In the genomic region with DNA sequence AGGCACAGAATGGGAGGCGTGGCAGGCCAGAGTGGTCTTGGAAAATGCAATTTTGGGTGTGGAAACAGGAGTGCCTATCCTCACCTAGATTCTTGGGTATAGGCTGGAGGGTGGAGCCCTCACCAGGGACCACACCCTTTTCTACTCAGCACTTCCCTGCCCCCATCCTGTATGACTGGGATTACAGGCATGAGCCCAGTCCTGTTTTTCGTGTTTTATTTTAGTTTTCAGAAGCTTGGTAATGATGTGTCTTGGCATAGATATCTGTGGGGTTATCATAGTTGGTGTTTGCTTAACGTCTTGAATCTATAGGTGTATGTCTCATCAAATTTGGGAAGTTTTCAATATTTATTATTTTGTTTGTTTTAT, we compare ENCODE assay signal across 18 cellular contexts.
A peak's percentile ranks its signal among the peaks of the same experiment; 100 is the strongest.
DNase-seq lines count a peak whose midpoint lies in the region; ATAC-seq and TF ChIP-seq lines count a peak whose summit lies in the region.
"Had no signal": no experiment of that assay in that cellular context is flagged by ENCODE, and none has a peak within 500 bp of the region (broad histone marks: within the 10 kb centered on the region; RNA-seq: fewer than 3 reads in every experiment).

No MANE protein-coding gene starts in this region.

- H3K9me2 ChIP-seq in PC-9 (ENCODE audit: insufficient read depth): peaks cover 8% of the 10 kb centered on the region; the same call in 1 of the 2 replicates

- H3F3A ChIP-seq in PC-9 (ENCODE audit: insufficient read depth, low read depth): peaks cover 8% of the 10 kb centered on the region

- H3K79me2 ChIP-seq in PC-9 (ENCODE audit: low read depth): no peaks in the 10 kb centered on the region
- H3K79me2 ChIP-seq in trophoblast cell (ENCODE audit: control insufficient read depth, insufficient read depth, low read length, poor library complexity): peaks cover 2% of the 10 kb centered on the region

- no TSS peak for BruUV-seq in PC-9 (replicated peaks; lab: Mats Ljungman, UMichigan)

- H3K18ac ChIP-seq in trophoblast cell (ENCODE audit: low read length): no peak overlapping the region

- no peak for ATAC-seq in HG03139 (IDR thresholded peaks at IDR 0.05; ENCODE audit: unreplicated experiment)
- ATAC-seq: A549 had no signal

- no peak overlapping the region for H2AK5ac ChIP-seq in trophoblast cell (ENCODE audit: low read length)

- no peak overlapping the region for H4K12ac ChIP-seq in trophoblast cell (ENCODE audit: low read depth, low read length)

- H3K9me3 ChIP-seq in HEK293 (ENCODE audit: control insufficient read depth, insufficient read depth, low read depth, low read length) (no peaks in the 10 kb centered on the region), PC-9 (ENCODE audit: insufficient read depth, low read depth) (peaks cover 36% of the 10 kb centered on the region), trophoblast cell (ENCODE audit: insufficient read depth, low read depth, low read length) (peaks cover 4% of the 10 kb centered on the region)
- H3K9me3 ChIP-seq: A549, BE2C had no signal

- H3K4me3 ChIP-seq in HEK293 (ENCODE audit: low read depth, low read length): no peak overlapping the region
- H3K4me3 ChIP-seq in PC-9: no peak overlapping the region
- H3K4me3 ChIP-seq in epithelial cell of esophagus (ENCODE audit: low read length): no peak overlapping the region
- H3K4me3 ChIP-seq in trophoblast cell (ENCODE audit: low read depth, low read length): no peak overlapping the region
- H3K4me3 ChIP-seq: A549, GM23248 had no signal

- H3K36me3 ChIP-seq in HEK293 (ENCODE audit: control insufficient read depth in 2 of 2, insufficient read depth in 1 of 2, low read length in 2 of 2) (no peaks in the 10 kb centered on the region), PC-9 (ENCODE audit: low read depth) (no peaks in the 10 kb centered on the region), trophoblast cell (ENCODE audit: control insufficient read depth in 1 of 2, insufficient read depth in 2 of 2, low read length in 2 of 2) (peaks cover 0 to 1% of the 10 kb centered on the region in 2 experiments)
- H3K36me3 ChIP-seq: BE2C had no signal

- H3K23ac ChIP-seq in trophoblast cell (ENCODE audit: low read length): no peak overlapping the region

- H3K14ac ChIP-seq in trophoblast cell (ENCODE audit: low read length): no peak overlapping the region

- TF ChIP-seq CTCF in HEK293 (tag by site-specific recombination; IDR thresholded peaks at IDR 0.05) (no peak), PC-9 (conservative IDR thresholded peaks at IDR 0.05) (no peak), epithelial cell of esophagus (IDR thresholded peaks at IDR 0.05; ENCODE audit: insufficient read depth, low read depth, low read length, missing control alignments) (no peak)

- no peak overlapping the region for H3K27ac ChIP-seq in HEK293 (ENCODE audit: extremely low read depth, low read depth, low read length)
- peak overlapping the region; percentile 50 for H3K27ac ChIP-seq in PC-9
- H3K27ac ChIP-seq in trophoblast cell (ENCODE audit: low read depth, low read length): no peak overlapping the region
- H3K27ac ChIP-seq: C4-2B, GM23248 had no signal

- no peaks in the 10 kb centered on the region for H3K27me3 ChIP-seq in PC-9 (ENCODE audit: insufficient read depth, low read depth)
- H3K27me3 ChIP-seq in trophoblast cell (ENCODE audit: insufficient read depth, low read length): no peaks in the 10 kb centered on the region
- H3K27me3 ChIP-seq: BE2C had no signal

- POLR2A ChIA-PET in HEK293 (lab: Yijun Ruan, JAX): no interaction called here
- POLR2A ChIA-PET in PC-9 (lab: Charles Lee; ENCODE audit: unreplicated experiment): interaction anchor here (0.5 kb wide), 1 partner anchor 249 kb away, joined by 11 read pairs; no protein-coding TSS in a partner anchor

- DNase-seq in PC-9 (peak; percentile 73 to 86), epithelial cell of esophagus (ENCODE audit: low read depth) (peak; percentile 83), trophoblast cell (peak; percentile 34 to 69), amygdala (lab: John Stamatoyannopoulos, UW) (no peak), NCI-H82 (lab: John Stamatoyannopoulos, UW) (no peak)
- DNase-seq: BE2C; CD4-positive, alpha-beta memory T cell; DMS153; DMS79 treated with DMSO at 0.1 percent for 48 hours; EL; GM23248; H7; HFFc6; KBM-7 had no signal

- H3K79me1 ChIP-seq in trophoblast cell (ENCODE audit: low read length): peaks cover 10% of the 10 kb centered on the region

- H3K4me2 ChIP-seq in PC-9 (peak overlapping the region; percentile 27), trophoblast cell (ENCODE audit: low read length) (no peak overlapping the region)
- H3K4me2 ChIP-seq: A549 had no signal

- H3K9ac ChIP-seq in trophoblast cell (ENCODE audit: low read length): no peak overlapping the region
- H3K9ac ChIP-seq: GM23248 had no signal

- H3K4me1 ChIP-seq in HEK293 (ENCODE audit: control insufficient read depth, insufficient read depth, low read length): no peaks in the 10 kb centered on the region
- peaks cover 83% of the 10 kb centered on the region for H3K4me1 ChIP-seq in PC-9 (replicated peaks; ENCODE audit: insufficient read depth)
- peaks cover 0 to 8% of the 10 kb centered on the region in 2 experiments for H3K4me1 ChIP-seq in trophoblast cell (ENCODE audit: control insufficient read depth in 1 of 2, insufficient read depth in 2 of 2, low read length in 2 of 2)
- H3K4me1 ChIP-seq: BE2C had no signal

- H2BK12ac ChIP-seq in trophoblast cell (ENCODE audit: low read length): no peak overlapping the region

- peak overlapping the region; percentile 40 for H4K91ac ChIP-seq in trophoblast cell (ENCODE audit: low read depth, low read length)

- H2BK5ac ChIP-seq in trophoblast cell (ENCODE audit: low read depth, low read length, poor library complexity): no peak overlapping the region

- no peak overlapping the region for H3K4ac ChIP-seq in trophoblast cell (ENCODE audit: low read depth, low read length)

- CTCF ChIA-PET in HEK293 (lab: Yijun Ruan, JAX) (no interaction called here), PC-9 (lab: Charles Lee) (no interaction called here)

- no peak overlapping the region for H4K8ac ChIP-seq in trophoblast cell (ENCODE audit: low read depth, low read length)

- no peaks in the 10 kb centered on the region for H4K20me1 ChIP-seq in PC-9 (ENCODE audit: insufficient read depth)

- no CpG with 5 or more reads among the region's 3 CpGs for WGBS in trophoblast cell (ENCODE audit: extremely low coverage, insufficient coverage, insufficient read length)

- H2AFZ ChIP-seq in PC-9 (no peak overlapping the region), trophoblast cell (ENCODE audit: insufficient read depth, low read length, poor library complexity) (no peak overlapping the region)
- H2AFZ ChIP-seq: GM23248 had no signal

- intact Hi-C loops in PC-9 (cut with micrococcal nuclease; ENCODE audit: unreplicated experiment): loop anchor here (10.0 kb wide), 3 partner anchors 87 to 487 kb away; no protein-coding TSS in a partner anchor

- no peak overlapping the region for H2BK120ac ChIP-seq in trophoblast cell (ENCODE audit: insufficient read depth, low read length, poor library complexity)

TF ChIP-seq in HEK293, 187 proteins besides CTCF, POLR2A, EP300 and RAD21:
- TF ChIP-seq, protein P1, sequence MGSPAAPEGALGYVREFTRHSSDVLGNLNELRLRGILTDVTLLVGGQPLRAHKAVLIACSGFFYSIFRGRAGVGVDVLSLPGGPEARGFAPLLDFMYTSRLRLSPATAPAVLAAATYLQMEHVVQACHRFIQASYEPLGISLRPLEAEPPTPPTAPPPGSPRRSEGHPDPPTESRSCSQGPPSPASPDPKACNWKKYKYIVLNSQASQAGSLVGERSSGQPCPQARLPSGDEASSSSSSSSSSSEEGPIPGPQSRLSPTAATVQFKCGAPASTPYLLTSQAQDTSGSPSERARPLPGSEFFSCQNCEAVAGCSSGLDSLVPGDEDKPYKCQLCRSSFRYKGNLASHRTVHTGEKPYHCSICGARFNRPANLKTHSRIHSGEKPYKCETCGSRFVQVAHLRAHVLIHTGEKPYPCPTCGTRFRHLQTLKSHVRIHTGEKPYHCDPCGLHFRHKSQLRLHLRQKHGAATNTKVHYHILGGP (tag by site-specific recombination; IDR thresholded peaks at IDR 0.05): no peak
- TF ChIP-seq, protein P2, sequence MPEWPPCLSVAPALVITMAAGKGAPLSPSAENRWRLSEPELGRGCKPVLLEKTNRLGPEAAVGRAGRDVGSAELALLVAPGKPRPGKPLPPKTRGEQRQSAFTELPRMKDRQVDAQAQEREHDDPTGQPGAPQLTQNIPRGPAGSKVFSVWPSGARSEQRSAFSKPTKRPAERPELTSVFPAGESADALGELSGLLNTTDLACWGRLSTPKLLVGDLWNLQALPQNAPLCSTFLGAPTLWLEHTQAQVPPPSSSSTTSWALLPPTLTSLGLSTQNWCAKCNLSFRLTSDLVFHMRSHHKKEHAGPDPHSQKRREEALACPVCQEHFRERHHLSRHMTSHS (tag by site-specific recombination; IDR thresholded peaks at IDR 0.05): no peak
- TF ChIP-seq ZNF610 (tag by site-specific recombination; IDR thresholded peaks at IDR 0.05; ENCODE audit: borderline replicate concordance) (no peak), SP2 (tag by site-specific recombination; IDR thresholded peaks at IDR 0.05) (no peak), ZNF600 (tag by site-specific recombination; IDR thresholded peaks at IDR 0.05) (no peak), ZNF571 (tag by site-specific recombination; IDR thresholded peaks at IDR 0.05) (no peak), ZNF292 (tag by site-specific recombination; IDR thresholded peaks at IDR 0.05; ENCODE audit: borderline replicate concordance, low read depth) (no peak), KLF1 (tag by site-specific recombination; IDR thresholded peaks at IDR 0.05) (peak; percentile 49; the same call in 1 of the 2 replicates), ZNF501 (tag by site-specific recombination; IDR thresholded peaks at IDR 0.05) (no peak)

Comparison
In these comparisons a context has a peak if more than half of its experiments do, and no peak if none do; other contexts are left out.
1. DNase-seq: peak in PC-9 (2 of 2), epithelial cell of esophagus (single experiment) and trophoblast cell (2 of 2); none in amygdala (0 of 56) and NCI-H82 (single experiment).